Comparison of ENCODE assay signal across 1 cellular context in the genomic region with DNA sequence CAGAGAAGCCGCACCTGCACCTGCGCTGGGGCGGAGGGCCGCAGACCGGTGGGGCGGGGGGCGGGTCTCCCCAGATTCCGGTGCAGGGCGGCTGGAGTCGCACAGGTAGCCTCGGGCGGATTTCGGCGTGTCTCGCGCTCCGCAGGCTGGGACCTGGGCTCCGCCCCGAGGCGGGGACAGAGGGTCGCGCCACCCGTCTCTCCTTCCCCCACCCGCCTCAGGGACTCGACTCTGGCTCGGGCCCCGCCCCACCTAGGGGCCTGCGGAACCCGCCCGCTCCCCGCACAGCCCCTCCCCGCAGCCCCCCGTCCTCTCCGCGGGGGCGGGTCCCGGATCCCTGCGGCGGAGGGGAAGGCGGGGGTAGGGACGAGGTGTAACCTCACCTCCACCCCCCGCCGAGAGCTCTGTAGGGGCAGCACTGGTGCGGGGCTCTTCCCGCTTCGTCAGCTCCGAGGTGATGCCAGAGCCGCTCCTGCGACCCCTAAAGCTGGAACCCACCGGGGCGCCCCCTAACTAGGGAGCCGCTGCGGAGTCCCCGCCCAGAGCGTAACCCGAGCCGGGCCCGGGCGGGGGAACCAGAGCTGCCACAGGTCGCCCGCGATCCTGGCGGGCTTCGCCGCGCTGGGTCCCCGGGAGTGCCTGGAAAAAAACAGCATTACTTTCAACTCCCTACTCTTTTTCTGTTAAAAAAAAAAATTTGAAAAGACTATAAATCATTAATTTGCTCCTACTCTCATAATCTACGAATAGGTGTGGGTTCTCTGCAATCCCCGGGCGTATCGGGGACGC.
TF ChIP-seq lines count a peak whose summit lies in the region.

A gene with protein sequence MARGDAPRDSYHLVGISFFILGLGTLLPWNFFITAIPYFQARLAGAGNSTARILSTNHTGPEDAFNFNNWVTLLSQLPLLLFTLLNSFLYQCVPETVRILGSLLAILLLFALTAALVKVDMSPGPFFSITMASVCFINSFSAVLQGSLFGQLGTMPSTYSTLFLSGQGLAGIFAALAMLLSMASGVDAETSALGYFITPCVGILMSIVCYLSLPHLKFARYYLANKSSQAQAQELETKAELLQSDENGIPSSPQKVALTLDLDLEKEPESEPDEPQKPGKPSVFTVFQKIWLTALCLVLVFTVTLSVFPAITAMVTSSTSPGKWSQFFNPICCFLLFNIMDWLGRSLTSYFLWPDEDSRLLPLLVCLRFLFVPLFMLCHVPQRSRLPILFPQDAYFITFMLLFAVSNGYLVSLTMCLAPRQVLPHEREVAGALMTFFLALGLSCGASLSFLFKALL (minus strand): TSS at position 134 of the 789 bp plus-strand sequence. CDS start 169 bp downstream, outside the sequence.

TF ChIP-seq in K562, 482 proteins besides CTCF, POLR2A, EP300 and RAD21 (continued from another document):
- TF ChIP-seq, protein P1, sequence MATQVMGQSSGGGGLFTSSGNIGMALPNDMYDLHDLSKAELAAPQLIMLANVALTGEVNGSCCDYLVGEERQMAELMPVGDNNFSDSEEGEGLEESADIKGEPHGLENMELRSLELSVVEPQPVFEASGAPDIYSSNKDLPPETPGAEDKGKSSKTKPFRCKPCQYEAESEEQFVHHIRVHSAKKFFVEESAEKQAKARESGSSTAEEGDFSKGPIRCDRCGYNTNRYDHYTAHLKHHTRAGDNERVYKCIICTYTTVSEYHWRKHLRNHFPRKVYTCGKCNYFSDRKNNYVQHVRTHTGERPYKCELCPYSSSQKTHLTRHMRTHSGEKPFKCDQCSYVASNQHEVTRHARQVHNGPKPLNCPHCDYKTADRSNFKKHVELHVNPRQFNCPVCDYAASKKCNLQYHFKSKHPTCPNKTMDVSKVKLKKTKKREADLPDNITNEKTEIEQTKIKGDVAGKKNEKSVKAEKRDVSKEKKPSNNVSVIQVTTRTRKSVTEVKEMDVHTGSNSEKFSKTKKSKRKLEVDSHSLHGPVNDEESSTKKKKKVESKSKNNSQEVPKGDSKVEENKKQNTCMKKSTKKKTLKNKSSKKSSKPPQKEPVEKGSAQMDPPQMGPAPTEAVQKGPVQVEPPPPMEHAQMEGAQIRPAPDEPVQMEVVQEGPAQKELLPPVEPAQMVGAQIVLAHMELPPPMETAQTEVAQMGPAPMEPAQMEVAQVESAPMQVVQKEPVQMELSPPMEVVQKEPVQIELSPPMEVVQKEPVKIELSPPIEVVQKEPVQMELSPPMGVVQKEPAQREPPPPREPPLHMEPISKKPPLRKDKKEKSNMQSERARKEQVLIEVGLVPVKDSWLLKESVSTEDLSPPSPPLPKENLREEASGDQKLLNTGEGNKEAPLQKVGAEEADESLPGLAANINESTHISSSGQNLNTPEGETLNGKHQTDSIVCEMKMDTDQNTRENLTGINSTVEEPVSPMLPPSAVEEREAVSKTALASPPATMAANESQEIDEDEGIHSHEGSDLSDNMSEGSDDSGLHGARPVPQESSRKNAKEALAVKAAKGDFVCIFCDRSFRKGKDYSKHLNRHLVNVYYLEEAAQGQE (CRISPR knock-in tag; IDR thresholded peaks at IDR 0.05; ENCODE audit: low read depth): 0 out of 2 replicates have a peak, but pooled peaks have one; percentile 18
- TF ChIP-seq, protein P2, sequence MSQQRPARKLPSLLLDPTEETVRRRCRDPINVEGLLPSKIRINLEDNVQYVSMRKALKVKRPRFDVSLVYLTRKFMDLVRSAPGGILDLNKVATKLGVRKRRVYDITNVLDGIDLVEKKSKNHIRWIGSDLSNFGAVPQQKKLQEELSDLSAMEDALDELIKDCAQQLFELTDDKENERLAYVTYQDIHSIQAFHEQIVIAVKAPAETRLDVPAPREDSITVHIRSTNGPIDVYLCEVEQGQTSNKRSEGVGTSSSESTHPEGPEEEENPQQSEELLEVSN (IDR thresholded peaks at IDR 0.05; ENCODE audit: borderline replicate concordance in 1 of 2, extremely low read depth in 1 of 2, insufficient read depth in 1 of 2, insufficient read length in 1 of 2, low read depth in 1 of 2, low read length in 1 of 2, poor library complexity in 1 of 2, severe bottlenecking in 1 of 2): peak; percentile 6 to 19
- peak; percentile 64; the same call in 1 of the 2 replicates for TF ChIP-seq SUPT5H (IDR thresholded peaks at IDR 0.05)
- no peak for TF ChIP-seq NCOA2 (IDR thresholded peaks at IDR 0.05; ENCODE audit: partially characterized antibody in 2 of 2)
- TF ChIP-seq, protein P3, sequence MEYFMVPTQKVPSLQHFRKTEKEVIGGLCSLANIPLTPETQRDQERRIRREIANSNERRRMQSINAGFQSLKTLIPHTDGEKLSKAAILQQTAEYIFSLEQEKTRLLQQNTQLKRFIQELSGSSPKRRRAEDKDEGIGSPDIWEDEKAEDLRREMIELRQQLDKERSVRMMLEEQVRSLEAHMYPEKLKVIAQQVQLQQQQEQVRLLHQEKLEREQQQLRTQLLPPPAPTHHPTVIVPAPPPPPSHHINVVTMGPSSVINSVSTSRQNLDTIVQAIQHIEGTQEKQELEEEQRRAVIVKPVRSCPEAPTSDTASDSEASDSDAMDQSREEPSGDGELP (CRISPR knock-in tag; IDR thresholded peaks at IDR 0.05; ENCODE audit: borderline replicate concordance): peak; percentile 46; the same call in 1 of the 2 replicates
- TF ChIP-seq SIN3A (IDR thresholded peaks at IDR 0.05; ENCODE audit: borderline replicate concordance in 2 of 2, control insufficient read depth in 1 of 2, low read depth in 2 of 2, low read length in 2 of 2): peak in 1 of 2 experiments; percentile 51; a peak in 1 of 4 replicates
- no peak for TF ChIP-seq CBFB (CRISPR knock-in tag; IDR thresholded peaks at IDR 0.05)
- TF ChIP-seq BDP1 (IDR thresholded peaks at IDR 0.05; ENCODE audit: insufficient read depth, insufficient read length): no peak
- TF ChIP-seq, protein P4, sequence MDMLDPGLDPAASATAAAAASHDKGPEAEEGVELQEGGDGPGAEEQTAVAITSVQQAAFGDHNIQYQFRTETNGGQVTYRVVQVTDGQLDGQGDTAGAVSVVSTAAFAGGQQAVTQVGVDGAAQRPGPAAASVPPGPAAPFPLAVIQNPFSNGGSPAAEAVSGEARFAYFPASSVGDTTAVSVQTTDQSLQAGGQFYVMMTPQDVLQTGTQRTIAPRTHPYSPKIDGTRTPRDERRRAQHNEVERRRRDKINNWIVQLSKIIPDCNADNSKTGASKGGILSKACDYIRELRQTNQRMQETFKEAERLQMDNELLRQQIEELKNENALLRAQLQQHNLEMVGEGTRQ (CRISPR knock-in tag; IDR thresholded peaks at IDR 0.05): no peak
- no peak for TF ChIP-seq BCL6 (CRISPR knock-in tag; IDR thresholded peaks at IDR 0.05)
- TF ChIP-seq ZNF699 (CRISPR knock-in tag; IDR thresholded peaks at IDR 0.05; ENCODE audit: insufficient replicate concordance): no peak
- TF ChIP-seq, protein P5, sequence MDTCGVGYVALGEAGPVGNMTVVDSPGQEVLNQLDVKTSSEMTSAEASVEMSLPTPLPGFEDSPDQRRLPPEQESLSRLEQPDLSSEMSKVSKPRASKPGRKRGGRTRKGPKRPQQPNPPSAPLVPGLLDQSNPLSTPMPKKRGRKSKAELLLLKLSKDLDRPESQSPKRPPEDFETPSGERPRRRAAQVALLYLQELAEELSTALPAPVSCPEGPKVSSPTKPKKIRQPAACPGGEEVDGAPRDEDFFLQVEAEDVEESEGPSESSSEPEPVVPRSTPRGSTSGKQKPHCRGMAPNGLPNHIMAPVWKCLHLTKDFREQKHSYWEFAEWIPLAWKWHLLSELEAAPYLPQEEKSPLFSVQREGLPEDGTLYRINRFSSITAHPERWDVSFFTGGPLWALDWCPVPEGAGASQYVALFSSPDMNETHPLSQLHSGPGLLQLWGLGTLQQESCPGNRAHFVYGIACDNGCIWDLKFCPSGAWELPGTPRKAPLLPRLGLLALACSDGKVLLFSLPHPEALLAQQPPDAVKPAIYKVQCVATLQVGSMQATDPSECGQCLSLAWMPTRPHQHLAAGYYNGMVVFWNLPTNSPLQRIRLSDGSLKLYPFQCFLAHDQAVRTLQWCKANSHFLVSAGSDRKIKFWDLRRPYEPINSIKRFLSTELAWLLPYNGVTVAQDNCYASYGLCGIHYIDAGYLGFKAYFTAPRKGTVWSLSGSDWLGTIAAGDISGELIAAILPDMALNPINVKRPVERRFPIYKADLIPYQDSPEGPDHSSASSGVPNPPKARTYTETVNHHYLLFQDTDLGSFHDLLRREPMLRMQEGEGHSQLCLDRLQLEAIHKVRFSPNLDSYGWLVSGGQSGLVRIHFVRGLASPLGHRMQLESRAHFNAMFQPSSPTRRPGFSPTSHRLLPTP (IDR thresholded peaks at IDR 0.05; ENCODE audit: borderline replicate concordance, extremely low read depth, insufficient read length): no peak
